23 cellular contexts compared by ENCODE assay signal in genomic region chr2:235949567-235950472, GRCh38.
"Had no signal": no experiment of that assay in that cellular context is flagged by ENCODE, and none has a peak within 500 bp of the region (broad histone marks: within the 10 kb centered on the region; RNA-seq: fewer than 3 reads in every experiment).

No MANE protein-coding gene starts in this region.

- H3K4me3 ChIP-seq: cardiac muscle cell, dorsolateral prefrontal cortex, transverse colon, vagina had no signal

- H3K36me3 ChIP-seq: cardiac muscle cell, transverse colon, vagina had no signal

- H3K4me1 ChIP-seq: transverse colon, vagina had no signal

- H3K27ac Mint-ChIP-seq: activated CD4-positive, alpha-beta T cell treated with anti-CD3 and anti-CD28 coated beads, Interleukin-2, amount 10 ng/mL, durations not matched to agents 24 days and 14 days; activated CD8-positive, alpha-beta T cell treated with anti-CD3 and anti-CD28 coated beads for 36 hours; activated naive CD8-positive, alpha-beta T cell treated with anti-CD3 and anti-CD28 coated beads, Interleukin-2, amount 10 ng/mL, durations not matched to agents 7 days and 5 days; activated T-helper 17 cell treated with anti-CD3 and anti-CD28 coated beads, Interleukin-2, amount 50 U/mL, for 72 hours had no signal

- H3K9me3 ChIP-seq: transverse colon, vagina had no signal

- H3K36me3 Mint-ChIP-seq: activated naive CD8-positive, alpha-beta T cell treated with anti-CD3 and anti-CD28 coated beads, Interleukin-2, amount 10 ng/mL, durations not matched to agents 7 days and 5 days; naive B cell had no signal

- ATAC-seq: activated CD8-positive, alpha-beta T cell treated with anti-CD3 and anti-CD28 coated beads for 36 hours; activated T-helper 17 cell treated with anti-CD3 and anti-CD28 coated beads, Interleukin-2, amount 50 U/mL, for 72 hours; foreskin keratinocyte; stimulated activated naive CD8-positive, alpha-beta T cell treated with anti-CD3 and anti-CD28 coated beads, Interleukin-15, Interleukin-2, amounts not matched to agents 100 U/mL and 50 U/mL, for 24 hours had no signal

- H3K79me2 ChIP-seq: parathyroid adenoma had no signal

- H3K27me3 ChIP-seq: cardiac muscle cell, dorsolateral prefrontal cortex, foreskin keratinocyte, transverse colon, vagina had no signal

- FAIRE-seq: colon, TTC549 had no signal

- H3K4me1 Mint-ChIP-seq: naive B cell had no signal

- DNase-seq: activated CD4-positive, alpha-beta T cell treated with anti-CD3 and anti-CD28 coated beads, Interleukin-2, amount 10 ng/mL, durations not matched to agents 24 days and 14 days; activated CD8-positive, alpha-beta T cell treated with anti-CD3 and anti-CD28 coated beads for 36 hours; activated naive CD4-positive, alpha-beta T cell treated with Interleukin-2 at 50 U/mL for 16 hours; activated naive CD8-positive, alpha-beta T cell treated with anti-CD3 and anti-CD28 coated beads, Interleukin-2, amount 10 ng/mL, durations not matched to agents 7 days and 5 days; activated T-cell treated with anti-CD3 and anti-CD28 coated beads, Interleukin-2, amount 50 U/mL, for 1 hour; dorsolateral prefrontal cortex; foreskin keratinocyte; hippocampal formation; islet precursor cell; naive B cell; stimulated activated CD4-positive, alpha-beta T cell treated with anti-CD3 and anti-CD28 coated beads, Interleukin-12 subunit alpha, Interleukin-12 subunit beta, amount 100 ng/mL, for 4 hours; stimulated activated CD4-positive, alpha-beta T cell treated with anti-CD3 and anti-CD28 coated beads, Interleukin-1b, Interleukin-23, amount 100 ng/mL, for 48 hours; stimulated activated naive CD8-positive, alpha-beta T cell treated with anti-CD3 and anti-CD28 coated beads, Interleukin-15, Interleukin-2, amounts not matched to agents 100 U/mL and 50 U/mL, for 24 hours; substantia nigra; SW 1271; T-helper 2 cell; transverse colon had no signal

- H2AFZ ChIP-seq: parathyroid adenoma had no signal

- H3K9me3 Mint-ChIP-seq: activated CD4-positive, alpha-beta T cell treated with anti-CD3 and anti-CD28 coated beads, Interleukin-2, amount 10 ng/mL, durations not matched to agents 24 days and 14 days; activated CD8-positive, alpha-beta T cell treated with anti-CD3 and anti-CD28 coated beads for 36 hours; activated naive CD8-positive, alpha-beta T cell treated with anti-CD3 and anti-CD28 coated beads, Interleukin-2, amount 10 ng/mL, durations not matched to agents 7 days and 5 days; activated T-helper 17 cell treated with anti-CD3 and anti-CD28 coated beads, Interleukin-2, amount 50 U/mL, for 72 hours had no signal

- H3K4me3 Mint-ChIP-seq: activated CD4-positive, alpha-beta T cell treated with anti-CD3 and anti-CD28 coated beads, Interleukin-2, amount 10 ng/mL, durations not matched to agents 24 days and 14 days; activated CD8-positive, alpha-beta T cell treated with anti-CD3 and anti-CD28 coated beads for 36 hours; activated naive CD8-positive, alpha-beta T cell treated with anti-CD3 and anti-CD28 coated beads, Interleukin-2, amount 10 ng/mL, durations not matched to agents 7 days and 5 days; activated T-helper 17 cell treated with anti-CD3 and anti-CD28 coated beads, Interleukin-2, amount 50 U/mL, for 72 hours; naive B cell had no signal

- H3K27ac ChIP-seq: cardiac muscle cell, foreskin keratinocyte, parathyroid adenoma, transverse colon, vagina had no signal

- H3K9ac ChIP-seq: parathyroid adenoma had no signal
